In genomic region chr1:40998668-40999067, GRCh38 we compare ENCODE assay signal across 22 cellular contexts. TPM values are rescaled to one million over a fixed set of nuclear protein-coding genes. Genes with fewer than 3 reads are reported as not detected.
DNase-seq lines count a peak whose midpoint lies in the region; TF ChIP-seq lines count a peak whose summit lies in the region.
"Had no signal": no experiment of that assay in that cellular context is flagged by ENCODE, and none has a peak within 500 bp of the region (broad histone marks: within the 10 kb centered on the region; RNA-seq: fewer than 3 reads in every experiment).

No MANE protein-coding gene starts in this region.

- H3K36me3 Mint-ChIP-seq in HFFc6 (ENCODE audit: low read depth) (peaks cover 70% of the 10 kb centered on the region), glutamatergic neuron (ENCODE audit: unreplicated experiment) (no peaks in the 10 kb centered on the region)

- no peak overlapping the region for H3K4me3 Mint-ChIP-seq in HFFc6
- H3K4me3 Mint-ChIP-seq in glutamatergic neuron (ENCODE audit: unreplicated experiment) = peak overlapping the region; percentile 5
- H3K4me3 Mint-ChIP-seq: CD14-positive monocyte; CD4-positive, alpha-beta T cell; GM23338; H9 had no signal

- H3K27ac ChIP-seq in VCaP = peak overlapping the region; percentile 35
- H3K27ac ChIP-seq: A549; BLaER1 treated with 17β-estradiol and CSF1 and Interleukin-3, amounts not matched to agents 10 nM and 100 nM had no signal

- peaks cover 52% of the 10 kb centered on the region for H3K4me1 Mint-ChIP-seq in HFFc6 (ENCODE audit: low read depth)
- peaks cover 5% of the 10 kb centered on the region for H3K4me1 Mint-ChIP-seq in glutamatergic neuron (ENCODE audit: low read depth, unreplicated experiment)
- H3K4me1 Mint-ChIP-seq: GM23338, H9 had no signal

- DNase-seq in HFFc6 = no peak
- DNase-seq in glutamatergic neuron = no peak
- DNase-seq in HuH-7 (ENCODE audit: low spot score) = no peak
- no peak for DNase-seq in HuH-7.5 (ENCODE audit: low spot score)
- no peak for DNase-seq in dedifferentiated amniotic fluid mesenchymal stem cell (ENCODE audit: extremely low spot score)
- DNase-seq: 8988T; ACHN; AML-193; BE2C; CD4-positive, alpha-beta T cell; CD8-positive, alpha-beta memory T cell; DMS 273 treated with DMSO at 0.1 percent for 48 hours; DMS79; EL; GDM1; H9 had no signal

- H3K9me3 Mint-ChIP-seq in HFFc6 = no peaks in the 10 kb centered on the region
- no peaks in the 10 kb centered on the region for H3K9me3 Mint-ChIP-seq in glutamatergic neuron (ENCODE audit: unreplicated experiment)
- H3K9me3 Mint-ChIP-seq: CD14-positive monocyte; CD4-positive, alpha-beta T cell; CD8-positive, alpha-beta memory T cell; GM23338; H9 had no signal

- peaks cover 1% of the 10 kb centered on the region; the same call in 1 of the 2 replicates for H3K27me3 Mint-ChIP-seq in HFFc6 (ENCODE audit: insufficient read depth)
- H3K27me3 Mint-ChIP-seq in glutamatergic neuron (ENCODE audit: unreplicated experiment) = peaks cover 4% of the 10 kb centered on the region
- H3K27me3 Mint-ChIP-seq: CD4-positive, alpha-beta T cell; CD8-positive, alpha-beta memory T cell had no signal

- TF ChIP-seq CTCF in HFFc6 (IDR thresholded peaks at IDR 0.05) (no peak), VCaP (conservative IDR thresholded peaks at IDR 0.05) (no peak), glutamatergic neuron (IDR thresholded peaks at IDR 0.05; ENCODE audit: partially characterized antibody, unreplicated experiment) (no peak)

- peak overlapping the region; percentile 31; the same call in 1 of the 2 replicates for H3K27ac Mint-ChIP-seq in HFFc6
- peak overlapping the region; percentile 67 for H3K27ac Mint-ChIP-seq in glutamatergic neuron (ENCODE audit: unreplicated experiment)
- H3K27ac Mint-ChIP-seq: CD14-positive monocyte; CD4-positive, alpha-beta T cell; CD8-positive, alpha-beta memory T cell; H9 had no signal

RNA-seq across cellular contexts. Expression of gene CTPS1, which starts 19.2 kb away (rescaled TPM):
- 100 to 1,000 TPM in 1 of 6 experiments, 10 to 100 TPM in 5; 89.3 to 125 (median 91.6) TPM for total RNA-seq in HFFc6 (2021; fragmentation: NEBNext Ultra II Directional; extraction: Animal tissue kit (Norgen Biotek cat#: 25700))
- total RNA-seq in glutamatergic neuron (ENCODE audit: unreplicated experiment) = 110 TPM

RNA-seq across cellular contexts. Expression of gene SLFNL1, which starts 22.9 kb away (rescaled TPM):
- total RNA-seq in HFFc6 (2021; fragmentation: NEBNext Ultra II Directional; extraction: Animal tissue kit (Norgen Biotek cat#: 25700)) = under 1 TPM in 4 of 6 experiments, not detected in 2; 0.07 to 0.17 (median 0.11) TPM
- total RNA-seq in glutamatergic neuron (ENCODE audit: unreplicated experiment) = 0.20 TPM
- total RNA-seq: H4 had no signal
